ENCODE assay signal across 8 cellular contexts in genomic region chr16:49463529-49463928, GRCh38.
DNase-seq lines count a peak whose midpoint lies in the region; ATAC-seq and TF ChIP-seq lines count a peak whose summit lies in the region.

No MANE protein-coding gene starts in this region.

- TF ChIP-seq CTCF in GM20000 (IDR thresholded peaks at IDR 0.05; ENCODE audit: extremely low read depth, missing control alignments) (no peak), omental fat pad (IDR thresholded peaks at IDR 0.05) (no peak)

- DNase-seq in GM20000 (ENCODE audit: low spot score) (peak; percentile 85), mesenteric fat pad (ENCODE audit: low spot score) (peak; percentile 33), NCI-H2081 (lab: John Stamatoyannopoulos, UW) (no peak), omental fat pad (ENCODE audit: low spot score) (no peak), SHP77 (lab: John Stamatoyannopoulos, UW) (no peak), HPDE6-E6E7 (ENCODE audit: extremely low spot score) (no peak)
- DNase-seq in activated CD4-positive, alpha-beta T cell treated with anti-CD3 and anti-CD28 coated beads, Interleukin-2, amount 50 U/mL, for 4 hours: peak; percentile 39 to 46

- ATAC-seq in HG03469 (IDR thresholded peaks at IDR 0.05; ENCODE audit: unreplicated experiment): peak; percentile 89
- no peak for ATAC-seq in omental fat pad (ENCODE audit: low FRiP score)

Comparison
In these comparisons a context has a peak if more than half of its experiments do, and no peak if none do; other contexts are left out.
1. DNase-seq: peak in GM20000 (single experiment), activated CD4-positive, alpha-beta T cell treated with anti-CD3 and anti-CD28 coated beads, Interleukin-2, amount 50 U/mL, for 4 hours (2 of 2) and mesenteric fat pad (single experiment); none in NCI-H2081 (0 of 2), omental fat pad (single experiment), SHP77 (0 of 2) and HPDE6-E6E7 (single experiment).